1 cellular context compared by ENCODE assay signal in genomic region chr2:215313219-215313656, GRCh38.
TF ChIP-seq lines count a peak whose summit lies in the region.

No MANE protein-coding gene starts in this region.

TF ChIP-seq in K562, 482 proteins besides CTCF, POLR2A, EP300 and RAD21:
- TF ChIP-seq SAP30 (IDR thresholded peaks at IDR 0.05; ENCODE audit: borderline replicate concordance, insufficient read depth, low read depth, low read length, poor library complexity, severe bottlenecking) (no peak), ZNF24 (IDR thresholded peaks at IDR 0.05) (peak; percentile 56; the same call in 1 of the 2 replicates), ZNF592 (IDR thresholded peaks at IDR 0.05) (peak; percentile 56; the same call in 1 of the 2 replicates)
TF ChIP-seq in K562: peak in this region for 2.
